In the genomic region with DNA sequence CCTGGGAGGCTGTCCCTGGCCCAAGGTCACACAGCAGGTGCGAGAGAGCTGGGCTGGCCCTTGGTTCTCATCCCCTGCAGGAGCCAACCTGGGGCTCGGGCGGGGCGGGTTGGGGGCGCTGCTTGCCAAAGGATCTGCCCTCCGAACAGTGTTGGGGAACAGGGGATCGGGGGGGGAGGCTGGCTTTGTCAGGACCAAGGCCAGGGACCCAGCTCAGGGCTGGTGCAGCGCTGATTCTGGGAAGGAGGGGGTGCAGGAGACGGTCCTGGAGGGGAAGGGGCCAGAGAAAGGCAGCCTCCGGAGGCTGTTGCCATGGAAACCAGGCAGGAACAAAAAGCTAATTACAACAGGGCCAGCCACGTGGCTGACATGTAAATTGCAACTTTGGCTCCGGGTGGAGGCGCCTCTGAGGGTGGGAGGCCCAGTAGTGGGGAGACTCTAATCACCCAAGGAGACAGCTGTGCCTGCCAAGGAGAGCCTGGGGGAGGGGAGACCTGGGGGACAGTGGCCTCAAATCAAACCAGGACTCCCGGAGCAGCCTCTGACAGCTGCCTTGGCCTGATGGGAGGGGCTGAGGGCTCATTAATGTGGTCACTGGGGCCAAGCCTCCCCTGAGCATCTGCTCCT, we compare ENCODE assay signal across 1 cellular context.
TF ChIP-seq lines count a peak whose summit lies in the region.

No MANE protein-coding gene starts in this region.

TF ChIP-seq in K562, 482 proteins besides CTCF, POLR2A, EP300 and RAD21 (continued from another document and continues in another):
- TF ChIP-seq CCAR2 (IDR thresholded peaks at IDR 0.05; ENCODE audit: low read depth, low read length) (no peak), RCOR1 (IDR thresholded peaks at IDR 0.05; ENCODE audit: borderline replicate concordance in 1 of 2, low read depth in 2 of 2, low read length in 2 of 2) (no peak), HMG20B (CRISPR knock-in tag; IDR thresholded peaks at IDR 0.05) (no peak), USF2 (CRISPR knock-in tag; IDR thresholded peaks at IDR 0.05) (peak; percentile 15; the same call in 1 of the 2 replicates), SREBF1 (IDR thresholded peaks at IDR 0.05; ENCODE audit: borderline replicate concordance, low read depth, low read length) (no peak), ZNF764 (CRISPR knock-in tag; IDR thresholded peaks at IDR 0.05; ENCODE audit: low read depth) (no peak), ZFX (CRISPR knock-in tag; IDR thresholded peaks at IDR 0.05) (peak; percentile 24; the same call in 1 of the 2 replicates), E2F5 (CRISPR knock-in tag; IDR thresholded peaks at IDR 0.05) (no peak), SAFB2 (IDR thresholded peaks at IDR 0.05; ENCODE audit: borderline replicate concordance, low read depth, low read length, severe bottlenecking) (no peak), ASH1L (IDR thresholded peaks at IDR 0.05; ENCODE audit: borderline replicate concordance, low read depth, partially characterized antibody) (no peak), DIDO1 (tag; IDR thresholded peaks at IDR 0.05; ENCODE audit: low read depth) (no peak), HMGXB4 (CRISPR knock-in tag; IDR thresholded peaks at IDR 0.05) (no peak), MIER1 (IDR thresholded peaks at IDR 0.05; ENCODE audit: low read depth) (no peak; the same call in 1 of the 2 replicates), HLTF (IDR thresholded peaks at IDR 0.05) (no peak), TCFL5 (CRISPR knock-in tag; conservative IDR thresholded peaks at IDR 0.05) (no peak), CHD2 (IDR thresholded peaks at IDR 0.05; ENCODE audit: low read depth, low read length) (no peak), ZSCAN32 (CRISPR knock-in tag; IDR thresholded peaks at IDR 0.05) (no peak), MTA3 (IDR thresholded peaks at IDR 0.05; ENCODE audit: borderline replicate concordance) (no peak), PPARD (CRISPR knock-in tag; IDR thresholded peaks at IDR 0.05) (no peak), CEBPG (CRISPR knock-in tag; IDR thresholded peaks at IDR 0.05) (0 out of 2 replicates have a peak, but pooled peaks have one; percentile 13), CEBPG (tag; conservative IDR thresholded peaks at IDR 0.05 in 1 of 2, IDR thresholded peaks at IDR 0.05 in 1 of 2) (no peak), KDM1A (IDR thresholded peaks at IDR 0.05) (no peak), ARNT (IDR thresholded peaks at IDR 0.05) (no peak), HNRNPLL (IDR thresholded peaks at IDR 0.05; ENCODE audit: low read depth, low read length, poor library complexity, severe bottlenecking) (no peak), KLF1 (tag; IDR thresholded peaks at IDR 0.05) (no peak), GABPB1 (CRISPR knock-in tag; IDR thresholded peaks at IDR 0.05) (no peak), ZNF77 (CRISPR knock-in tag; IDR thresholded peaks at IDR 0.05) (no peak), SMARCE1 (IDR thresholded peaks at IDR 0.05) (no peak)
- TF ChIP-seq, protein P1, sequence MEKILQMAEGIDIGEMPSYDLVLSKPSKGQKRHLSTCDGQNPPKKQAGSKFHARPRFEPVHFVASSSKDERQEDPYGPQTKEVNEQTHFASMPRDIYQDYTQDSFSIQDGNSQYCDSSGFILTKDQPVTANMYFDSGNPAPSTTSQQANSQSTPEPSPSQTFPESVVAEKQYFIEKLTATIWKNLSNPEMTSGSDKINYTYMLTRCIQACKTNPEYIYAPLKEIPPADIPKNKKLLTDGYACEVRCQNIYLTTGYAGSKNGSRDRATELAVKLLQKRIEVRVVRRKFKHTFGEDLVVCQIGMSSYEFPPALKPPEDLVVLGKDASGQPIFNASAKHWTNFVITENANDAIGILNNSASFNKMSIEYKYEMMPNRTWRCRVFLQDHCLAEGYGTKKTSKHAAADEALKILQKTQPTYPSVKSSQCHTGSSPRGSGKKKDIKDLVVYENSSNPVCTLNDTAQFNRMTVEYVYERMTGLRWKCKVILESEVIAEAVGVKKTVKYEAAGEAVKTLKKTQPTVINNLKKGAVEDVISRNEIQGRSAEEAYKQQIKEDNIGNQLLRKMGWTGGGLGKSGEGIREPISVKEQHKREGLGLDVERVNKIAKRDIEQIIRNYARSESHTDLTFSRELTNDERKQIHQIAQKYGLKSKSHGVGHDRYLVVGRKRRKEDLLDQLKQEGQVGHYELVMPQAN (IDR thresholded peaks at IDR 0.05; ENCODE audit: borderline replicate concordance): no peak
- TF ChIP-seq, protein P2, sequence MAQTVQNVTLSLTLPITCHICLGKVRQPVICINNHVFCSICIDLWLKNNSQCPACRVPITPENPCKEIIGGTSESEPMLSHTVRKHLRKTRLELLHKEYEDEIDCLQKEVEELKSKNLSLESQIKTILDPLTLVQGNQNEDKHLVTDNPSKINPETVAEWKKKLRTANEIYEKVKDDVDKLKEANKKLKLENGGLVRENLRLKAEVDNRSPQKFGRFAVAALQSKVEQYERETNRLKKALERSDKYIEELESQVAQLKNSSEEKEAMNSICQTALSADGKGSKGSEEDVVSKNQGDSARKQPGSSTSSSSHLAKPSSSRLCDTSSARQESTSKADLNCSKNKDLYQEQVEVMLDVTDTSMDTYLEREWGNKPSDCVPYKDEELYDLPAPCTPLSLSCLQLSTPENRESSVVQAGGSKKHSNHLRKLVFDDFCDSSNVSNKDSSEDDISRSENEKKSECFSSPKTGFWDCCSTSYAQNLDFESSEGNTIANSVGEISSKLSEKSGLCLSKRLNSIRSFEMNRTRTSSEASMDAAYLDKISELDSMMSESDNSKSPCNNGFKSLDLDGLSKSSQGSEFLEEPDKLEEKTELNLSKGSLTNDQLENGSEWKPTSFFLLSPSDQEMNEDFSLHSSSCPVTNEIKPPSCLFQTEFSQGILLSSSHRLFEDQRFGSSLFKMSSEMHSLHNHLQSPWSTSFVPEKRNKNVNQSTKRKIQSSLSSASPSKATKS (CRISPR knock-in tag; IDR thresholded peaks at IDR 0.05): no peak
- TF ChIP-seq, protein P3, sequence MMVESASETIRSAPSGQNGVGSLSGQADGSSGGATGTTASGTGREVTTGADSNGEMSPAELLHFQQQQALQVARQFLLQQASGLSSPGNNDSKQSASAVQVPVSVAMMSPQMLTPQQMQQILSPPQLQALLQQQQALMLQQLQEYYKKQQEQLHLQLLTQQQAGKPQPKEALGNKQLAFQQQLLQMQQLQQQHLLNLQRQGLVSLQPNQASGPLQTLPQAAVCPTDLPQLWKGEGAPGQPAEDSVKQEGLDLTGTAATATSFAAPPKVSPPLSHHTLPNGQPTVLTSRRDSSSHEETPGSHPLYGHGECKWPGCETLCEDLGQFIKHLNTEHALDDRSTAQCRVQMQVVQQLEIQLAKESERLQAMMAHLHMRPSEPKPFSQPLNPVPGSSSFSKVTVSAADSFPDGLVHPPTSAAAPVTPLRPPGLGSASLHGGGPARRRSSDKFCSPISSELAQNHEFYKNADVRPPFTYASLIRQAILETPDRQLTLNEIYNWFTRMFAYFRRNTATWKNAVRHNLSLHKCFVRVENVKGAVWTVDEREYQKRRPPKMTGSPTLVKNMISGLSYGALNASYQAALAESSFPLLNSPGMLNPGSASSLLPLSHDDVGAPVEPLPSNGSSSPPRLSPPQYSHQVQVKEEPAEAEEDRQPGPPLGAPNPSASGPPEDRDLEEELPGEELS (CRISPR knock-in tag; IDR thresholded peaks at IDR 0.05; ENCODE audit: borderline replicate concordance): no peak
- TF ChIP-seq, protein P4, sequence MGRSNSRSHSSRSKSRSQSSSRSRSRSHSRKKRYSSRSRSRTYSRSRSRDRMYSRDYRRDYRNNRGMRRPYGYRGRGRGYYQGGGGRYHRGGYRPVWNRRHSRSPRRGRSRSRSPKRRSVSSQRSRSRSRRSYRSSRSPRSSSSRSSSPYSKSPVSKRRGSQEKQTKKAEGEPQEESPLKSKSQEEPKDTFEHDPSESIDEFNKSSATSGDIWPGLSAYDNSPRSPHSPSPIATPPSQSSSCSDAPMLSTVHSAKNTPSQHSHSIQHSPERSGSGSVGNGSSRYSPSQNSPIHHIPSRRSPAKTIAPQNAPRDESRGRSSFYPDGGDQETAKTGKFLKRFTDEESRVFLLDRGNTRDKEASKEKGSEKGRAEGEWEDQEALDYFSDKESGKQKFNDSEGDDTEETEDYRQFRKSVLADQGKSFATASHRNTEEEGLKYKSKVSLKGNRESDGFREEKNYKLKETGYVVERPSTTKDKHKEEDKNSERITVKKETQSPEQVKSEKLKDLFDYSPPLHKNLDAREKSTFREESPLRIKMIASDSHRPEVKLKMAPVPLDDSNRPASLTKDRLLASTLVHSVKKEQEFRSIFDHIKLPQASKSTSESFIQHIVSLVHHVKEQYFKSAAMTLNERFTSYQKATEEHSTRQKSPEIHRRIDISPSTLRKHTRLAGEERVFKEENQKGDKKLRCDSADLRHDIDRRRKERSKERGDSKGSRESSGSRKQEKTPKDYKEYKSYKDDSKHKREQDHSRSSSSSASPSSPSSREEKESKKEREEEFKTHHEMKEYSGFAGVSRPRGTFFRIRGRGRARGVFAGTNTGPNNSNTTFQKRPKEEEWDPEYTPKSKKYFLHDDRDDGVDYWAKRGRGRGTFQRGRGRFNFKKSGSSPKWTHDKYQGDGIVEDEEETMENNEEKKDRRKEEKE (IDR thresholded peaks at IDR 0.05; ENCODE audit: borderline replicate concordance in 1 of 2, control insufficient read depth in 1 of 2, low read depth in 2 of 2, low read length in 1 of 2): no peak
- TF ChIP-seq, protein P5, sequence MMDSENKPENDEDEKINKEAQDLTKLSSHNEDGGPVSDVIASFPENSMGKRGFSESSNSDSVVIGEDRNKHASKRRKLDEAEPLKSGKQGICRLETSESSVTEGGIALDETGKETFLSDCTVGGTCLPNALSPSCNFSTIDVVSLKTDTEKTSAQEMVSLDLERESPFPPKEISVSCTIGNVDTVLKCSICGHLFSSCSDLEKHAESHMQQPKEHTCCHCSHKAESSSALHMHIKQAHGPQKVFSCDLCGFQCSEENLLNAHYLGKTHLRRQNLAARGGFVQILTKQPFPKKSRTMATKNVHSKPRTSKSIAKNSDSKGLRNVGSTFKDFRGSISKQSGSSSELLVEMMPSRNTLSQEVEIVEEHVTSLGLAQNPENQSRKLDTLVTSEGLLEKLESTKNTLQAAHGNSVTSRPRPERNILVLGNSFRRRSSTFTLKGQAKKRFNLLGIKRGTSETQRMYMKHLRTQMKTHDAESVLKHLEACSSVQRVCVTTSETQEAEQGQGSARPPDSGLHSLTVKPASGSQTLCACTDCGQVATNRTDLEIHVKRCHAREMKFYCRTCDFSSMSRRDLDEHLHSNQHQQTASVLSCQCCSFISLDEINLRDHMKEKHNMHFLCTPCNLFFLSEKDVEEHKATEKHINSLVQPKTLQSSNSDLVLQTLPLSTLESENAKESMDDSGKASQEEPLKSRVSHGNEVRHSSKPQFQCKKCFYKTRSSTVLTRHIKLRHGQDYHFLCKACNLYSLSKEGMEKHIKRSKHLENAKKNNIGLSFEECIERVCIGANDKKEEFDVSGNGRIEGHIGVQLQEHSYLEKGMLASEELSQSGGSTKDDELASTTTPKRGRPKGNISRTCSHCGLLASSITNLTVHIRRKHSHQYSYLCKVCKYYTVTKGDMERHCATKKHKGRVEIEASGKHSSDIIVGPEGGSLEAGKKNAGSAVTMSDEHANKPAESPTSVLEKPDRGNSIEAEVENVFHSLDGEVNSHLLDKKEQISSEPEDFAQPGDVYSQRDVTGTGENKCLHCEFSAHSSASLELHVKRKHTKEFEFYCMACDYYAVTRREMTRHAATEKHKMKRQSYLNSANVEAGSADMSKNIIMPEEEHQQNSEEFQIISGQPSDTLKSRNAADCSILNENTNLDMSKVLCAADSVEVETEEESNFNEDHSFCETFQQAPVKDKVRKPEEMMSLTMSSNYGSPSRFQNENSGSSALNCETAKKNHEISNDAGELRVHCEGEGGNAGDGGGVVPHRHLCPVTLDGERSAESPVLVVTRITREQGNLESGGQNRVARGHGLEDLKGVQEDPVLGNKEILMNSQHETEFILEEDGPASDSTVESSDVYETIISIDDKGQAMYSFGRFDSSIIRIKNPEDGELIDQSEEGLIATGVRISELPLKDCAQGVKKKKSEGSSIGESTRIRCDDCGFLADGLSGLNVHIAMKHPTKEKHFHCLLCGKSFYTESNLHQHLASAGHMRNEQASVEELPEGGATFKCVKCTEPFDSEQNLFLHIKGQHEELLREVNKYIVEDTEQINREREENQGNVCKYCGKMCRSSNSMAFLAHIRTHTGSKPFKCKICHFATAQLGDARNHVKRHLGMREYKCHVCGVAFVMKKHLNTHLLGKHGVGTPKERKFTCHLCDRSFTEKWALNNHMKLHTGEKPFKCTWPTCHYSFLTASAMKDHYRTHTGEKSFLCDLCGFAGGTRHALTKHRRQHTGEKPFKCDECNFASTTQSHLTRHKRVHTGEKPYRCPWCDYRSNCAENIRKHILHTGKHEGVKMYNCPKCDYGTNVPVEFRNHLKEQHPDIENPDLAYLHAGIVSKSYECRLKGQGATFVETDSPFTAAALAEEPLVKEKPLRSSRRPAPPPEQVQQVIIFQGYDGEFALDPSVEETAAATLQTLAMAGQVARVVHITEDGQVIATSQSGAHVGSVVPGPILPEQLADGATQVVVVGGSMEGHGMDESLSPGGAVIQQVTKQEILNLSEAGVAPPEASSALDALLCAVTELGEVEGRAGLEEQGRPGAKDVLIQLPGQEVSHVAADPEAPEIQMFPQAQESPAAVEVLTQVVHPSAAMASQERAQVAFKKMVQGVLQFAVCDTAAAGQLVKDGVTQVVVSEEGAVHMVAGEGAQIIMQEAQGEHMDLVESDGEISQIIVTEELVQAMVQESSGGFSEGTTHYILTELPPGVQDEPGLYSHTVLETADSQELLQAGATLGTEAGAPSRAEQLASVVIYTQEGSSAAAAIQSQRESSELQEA (IDR thresholded peaks at IDR 0.05; ENCODE audit: low read depth): no peak
